Comparison of ENCODE assay signal across 11 cellular contexts in genomic region chr6:82875573-82876185, GRCh38.
DNase-seq lines count a peak whose midpoint lies in the region; ATAC-seq and TF ChIP-seq lines count a peak whose summit lies in the region.
"Had no signal": no experiment of that assay in that cellular context is flagged by ENCODE, and none has a peak within 500 bp of the region (broad histone marks: within the 10 kb centered on the region; RNA-seq: fewer than 3 reads in every experiment).

No MANE protein-coding gene starts in this region.

- in situ Hi-C loops in Caki2 (cut with HindIII; ENCODE audit: low pct_unique_long_range_greater_than_20kb, low sequenced_read_pairs): no loop called here

- H3K56ac ChIP-seq in mesendoderm (ENCODE audit: low read length): no peak overlapping the region

- no peak overlapping the region for H3K4me3 Mint-ChIP-seq in CD4-positive, alpha-beta memory T cell
- H3K4me3 Mint-ChIP-seq: CD4-positive, alpha-beta T cell had no signal

- no peak overlapping the region for H3K23ac ChIP-seq in mesendoderm (ENCODE audit: low read length)

- H3K9ac ChIP-seq in mesendoderm (ENCODE audit: low read length): no peak overlapping the region

- H3K79me2 ChIP-seq in mesendoderm (ENCODE audit: control insufficient read depth, insufficient read depth, low read length): no peaks in the 10 kb centered on the region

- no peak overlapping the region for H2BK120ac ChIP-seq in mesendoderm (ENCODE audit: low read depth, low read length)

- H3K4me1 Mint-ChIP-seq in CD4-positive, alpha-beta memory T cell: no peaks in the 10 kb centered on the region

- H3K27me3 Mint-ChIP-seq in CD4-positive, alpha-beta memory T cell: peaks cover 0 to 4% of the 10 kb centered on the region in 2 donors
- H3K27me3 Mint-ChIP-seq: CD4-positive, alpha-beta T cell had no signal

- TF ChIP-seq CTCF in cardiac fibroblast (IDR thresholded peaks at IDR 0.05; ENCODE audit: low read depth, low read length): no peak
- TF ChIP-seq CTCF in adrenal gland (IDR thresholded peaks at IDR 0.05): no peak

- no peak overlapping the region for H2BK5ac ChIP-seq in mesendoderm (ENCODE audit: low read length)

- no peak overlapping the region for H3K4me2 ChIP-seq in mesendoderm (ENCODE audit: low read length)

- H3K27ac Mint-ChIP-seq in CD4-positive, alpha-beta memory T cell: no peak overlapping the region
- H3K27ac Mint-ChIP-seq: CD4-positive, alpha-beta T cell had no signal

- no peak for ATAC-seq in GM21360 (IDR thresholded peaks at IDR 0.05; ENCODE audit: unreplicated experiment)

- H2AK5ac ChIP-seq in mesendoderm (ENCODE audit: low read length): no peak overlapping the region

- H3K27me3 ChIP-seq in mesendoderm (ENCODE audit: insufficient read depth, low read length, poor library complexity) (no peaks in the 10 kb centered on the region), adrenal gland (peaks cover 6% of the 10 kb centered on the region)
- H3K27me3 ChIP-seq in CD4-positive, alpha-beta memory T cell (ENCODE audit: insufficient read depth, low read length): no peaks in the 10 kb centered on the region

- H3K9me3 ChIP-seq in CD4-positive, alpha-beta memory T cell (ENCODE audit: control insufficient read depth in 1 of 2, low read length in 2 of 2): no peaks in the 10 kb centered on the region
- no peaks in the 10 kb centered on the region for H3K9me3 ChIP-seq in adrenal gland (replicated peaks in 1 of 3)

- intact Hi-C loops in CD4-positive, alpha-beta memory T cell (cut with micrococcal nuclease): no loop called here
- intact Hi-C loops in adrenal gland (cut with DNase I): no loop called here

- no peak overlapping the region for H3K4me3 ChIP-seq in cardiac fibroblast (replicated peaks in 1 of 2; ENCODE audit: low read depth in 2 of 2, low read length in 2 of 2)
- no peak overlapping the region for H3K4me3 ChIP-seq in mesendoderm (ENCODE audit: low read length)
- H3K4me3 ChIP-seq in CD4-positive, alpha-beta memory T cell (ENCODE audit: low read length in 2 of 2): no peak overlapping the region
- H3K4me3 ChIP-seq in adrenal gland: no peak overlapping the region

- H4K5ac ChIP-seq in mesendoderm (ENCODE audit: low read length): no peak overlapping the region

- H3K4me1 ChIP-seq in mesendoderm (ENCODE audit: control insufficient read depth, low read depth, low read length) (no peaks in the 10 kb centered on the region), adrenal gland (replicated peaks in 1 of 2) (no peaks in the 10 kb centered on the region)
- no peaks in the 10 kb centered on the region for H3K4me1 ChIP-seq in CD4-positive, alpha-beta memory T cell (ENCODE audit: insufficient read depth, low read length)

- H3K79me1 ChIP-seq in mesendoderm (ENCODE audit: low read length): no peaks in the 10 kb centered on the region

- no peak overlapping the region for H2BK15ac ChIP-seq in mesendoderm (replicated peaks; ENCODE audit: low read depth)

- H3K27ac ChIP-seq in mesendoderm (ENCODE audit: low read depth, low read length) (no peak overlapping the region), adrenal gland (no peak overlapping the region)
- H3K27ac ChIP-seq in CD4-positive, alpha-beta memory T cell (ENCODE audit: low read depth, low read length): no peak overlapping the region

- POLR2A ChIA-PET in CD4-positive, alpha-beta memory T cell (lab: Charles Lee; ENCODE audit: partially characterized antibody): no interaction called here

- H3K18ac ChIP-seq in mesendoderm (ENCODE audit: low read length): no peak overlapping the region

- H3K9me3 Mint-ChIP-seq in CD4-positive, alpha-beta memory T cell: no peaks in the 10 kb centered on the region
- H3K9me3 Mint-ChIP-seq: CD4-positive, alpha-beta T cell had no signal

- H3K36me3 ChIP-seq in mesendoderm (ENCODE audit: control insufficient read depth, insufficient read depth, low read length) (no peaks in the 10 kb centered on the region), adrenal gland (replicated peaks in 1 of 2) (no peaks in the 10 kb centered on the region)
- H3K36me3 ChIP-seq in CD4-positive, alpha-beta memory T cell (ENCODE audit: insufficient read depth, low read length): no peaks in the 10 kb centered on the region

- DNase-seq in Caki2 (ENCODE audit: low read depth): peak; percentile 92
- DNase-seq in M059J (ENCODE audit: low read depth): peak; percentile 99
- peak; percentile 29 to 83 for DNase-seq in cardiac fibroblast (ENCODE audit: low read depth in 2 of 2)
- DNase-seq in mesendoderm: peak; percentile 15
- no peak for DNase-seq in CD4-positive, alpha-beta memory T cell
- DNase-seq in activated effector memory CD4-positive, alpha-beta T cell treated with anti-CD3 and anti-CD28 coated beads, Interleukin-2, amount 50 U/mL, for 16 hours: no peak
- no peak for DNase-seq in adrenal gland
- DNase-seq: CD4-positive, alpha-beta T cell; cortex of kidney; NCI-H187 treated with DMSO at 0.1 percent for 48 hours had no signal

- H3K4ac ChIP-seq in mesendoderm (ENCODE audit: low read depth, low read length): no peak overlapping the region

- H3K36me3 Mint-ChIP-seq in CD4-positive, alpha-beta memory T cell: no peaks in the 10 kb centered on the region

- CTCF ChIA-PET in CD4-positive, alpha-beta memory T cell (lab: Charles Lee; ENCODE audit: partially characterized antibody): no interaction called here

- WGBS in mesendoderm (ENCODE audit: extremely low coverage, insufficient coverage, low lambda C conversion rate): no CpG with 5 or more reads among the region's 4 CpGs
- 66 to 73% (median 70%) methylated on average over 4 of the region's 4 CpGs for WGBS in adrenal gland, 4 donors

- no peak overlapping the region for H4K8ac ChIP-seq in mesendoderm (ENCODE audit: low read depth, low read length)

- no peak for TF ChIP-seq POLR2A in adrenal gland (IDR thresholded peaks at IDR 0.05)

Comparison
In these comparisons a context has a peak if more than half of its experiments do, and no peak if none do; other contexts are left out.
1. DNase-seq: peak in Caki2 (single experiment), M059J (single experiment), cardiac fibroblast (2 of 2) and mesendoderm (single experiment); none in CD4-positive, alpha-beta memory T cell (0 of 5), activated effector memory CD4-positive, alpha-beta T cell treated with anti-CD3 and anti-CD28 coated beads, Interleukin-2, amount 50 U/mL, for 16 hours (single experiment) and adrenal gland (0 of 7).